In genomic region chr4:26912810-26913209, GRCh38 we compare ENCODE assay signal across 12 cellular contexts.
DNase-seq lines count a peak whose midpoint lies in the region; ATAC-seq and FAIRE-seq lines count a peak whose summit lies in the region.
"Had no signal": no experiment of that assay in that cellular context is flagged by ENCODE, and none has a peak within 500 bp of the region (broad histone marks: within the 10 kb centered on the region; RNA-seq: fewer than 3 reads in every experiment).

No MANE protein-coding gene starts in this region.

- H3K9me3 Mint-ChIP-seq in effector memory CD8-positive, alpha-beta T cell: no peaks in the 10 kb centered on the region
- H3K9me3 Mint-ChIP-seq in stimulated activated naive CD8-positive, alpha-beta T cell treated with anti-CD3 and anti-CD28 coated beads, Interleukin-15, Interleukin-2, amounts not matched to agents 100 ng/mL and 50 ng/mL, for 24 hours: no peaks in the 10 kb centered on the region

- no peaks in the 10 kb centered on the region for H3K27me3 Mint-ChIP-seq in effector memory CD8-positive, alpha-beta T cell
- H3K27me3 Mint-ChIP-seq in stimulated activated naive CD8-positive, alpha-beta T cell treated with anti-CD3 and anti-CD28 coated beads, Interleukin-15, Interleukin-2, amounts not matched to agents 100 ng/mL and 50 ng/mL, for 24 hours: no peaks in the 10 kb centered on the region

- peaks cover 43 to 63% of the 10 kb centered on the region in 2 donors for H3K4me1 Mint-ChIP-seq in effector memory CD8-positive, alpha-beta T cell (ENCODE audit: low read depth in 2 of 2)
- peaks cover 83% of the 10 kb centered on the region for H3K4me1 Mint-ChIP-seq in stimulated activated naive CD8-positive, alpha-beta T cell treated with anti-CD3 and anti-CD28 coated beads, Interleukin-15, Interleukin-2, amounts not matched to agents 100 ng/mL and 50 ng/mL, for 24 hours (ENCODE audit: low read depth)

- peak; percentile 64 for DNase-seq in activated effector memory CD4-positive, alpha-beta T cell treated with anti-CD3 and anti-CD28 coated beads, Interleukin-2, amount 50 U/mL, for 16 hours
- no peak for DNase-seq in activated effector memory CD4-positive, alpha-beta T cell treated with Interleukin-2 at 50 U/mL for 16 hours
- peak; percentile 11 to 16 (median 12) for DNase-seq in effector memory CD8-positive, alpha-beta T cell
- DNase-seq in urothelium cell line (ENCODE audit: low spot score): no peak
- DNase-seq in SW 1271 (lab: John Stamatoyannopoulos, UW): no peak
- DNase-seq in ACHN: no peak
- DNase-seq: dermis blood vessel endothelial cell, GDM1, NCI-H2227 treated with DMSO at 0.1 percent for 48 hours, Right ventricle myocardium superior had no signal

- H3K36me3 Mint-ChIP-seq in effector memory CD8-positive, alpha-beta T cell (ENCODE audit: insufficient read depth): peaks cover 4% of the 10 kb centered on the region
- peaks cover 5% of the 10 kb centered on the region for H3K36me3 Mint-ChIP-seq in stimulated activated naive CD8-positive, alpha-beta T cell treated with anti-CD3 and anti-CD28 coated beads, Interleukin-15, Interleukin-2, amounts not matched to agents 100 ng/mL and 50 ng/mL, for 24 hours (ENCODE audit: low read depth)

- in situ Hi-C loops in ACHN (cut with HindIII; ENCODE audit: low pct_ligation_motif_present, low pct_unique_long_range_greater_than_20kb, low sequenced_read_pairs): no loop called here

- FAIRE-seq in urothelium cell line (lab: Jason Lieb, UNC): no peak

- peak overlapping the region; percentile 65 to 69 for H3K4me3 Mint-ChIP-seq in effector memory CD8-positive, alpha-beta T cell
- H3K4me3 Mint-ChIP-seq in stimulated activated naive CD8-positive, alpha-beta T cell treated with anti-CD3 and anti-CD28 coated beads, Interleukin-15, Interleukin-2, amounts not matched to agents 100 ng/mL and 50 ng/mL, for 24 hours: no peak overlapping the region

- ATAC-seq in HG03097 (IDR thresholded peaks at IDR 0.05; ENCODE audit: low FRiP score, unreplicated experiment): peak; percentile 65
- ATAC-seq in effector memory CD8-positive, alpha-beta T cell (replicated peaks): peak; percentile 84

- H3K27ac Mint-ChIP-seq in effector memory CD8-positive, alpha-beta T cell: peak overlapping the region; percentile 93 to 96
- H3K27ac Mint-ChIP-seq in stimulated activated naive CD8-positive, alpha-beta T cell treated with anti-CD3 and anti-CD28 coated beads, Interleukin-15, Interleukin-2, amounts not matched to agents 100 ng/mL and 50 ng/mL, for 24 hours: peak overlapping the region; percentile 21

Comparison
In these comparisons a context has a peak if more than half of its experiments do, and no peak if none do; other contexts are left out.
1. DNase-seq: peak in activated effector memory CD4-positive, alpha-beta T cell treated with anti-CD3 and anti-CD28 coated beads, Interleukin-2, amount 50 U/mL, for 16 hours (single experiment) and effector memory CD8-positive, alpha-beta T cell (3 of 3); none in activated effector memory CD4-positive, alpha-beta T cell treated with Interleukin-2 at 50 U/mL for 16 hours (single experiment), urothelium cell line (single experiment), SW 1271 (0 of 2) and ACHN (single experiment).